ENCODE assay signal across 24 cellular contexts in the genomic region with DNA sequence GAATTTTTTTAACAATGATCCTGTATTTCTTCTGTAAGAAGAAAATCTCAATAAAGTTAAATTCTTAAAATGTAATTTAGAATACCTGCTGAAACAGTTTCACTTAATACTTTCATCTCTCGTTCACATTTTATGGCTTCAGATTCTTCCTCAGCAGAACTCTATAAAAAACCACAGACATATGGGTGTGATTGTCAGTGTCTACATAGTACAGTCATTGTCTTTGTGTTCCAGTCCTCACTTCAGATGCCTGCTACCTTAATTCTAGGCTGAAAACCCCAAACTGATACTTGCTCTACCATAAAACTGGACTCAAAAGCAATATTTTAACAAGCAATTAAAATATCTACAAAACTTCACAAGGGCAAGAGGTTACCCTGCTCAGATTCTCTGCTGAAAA.
"Had no signal": no experiment of that assay in that cellular context is flagged by ENCODE, and none has a peak within 500 bp of the region (broad histone marks: within the 10 kb centered on the region; RNA-seq: fewer than 3 reads in every experiment).

No MANE protein-coding gene starts in this region.

- H3K4me1 ChIP-seq: left ventricle myocardium inferior, right atrium auricular region, right lobe of liver, testis, thyroid gland, transverse colon, upper lobe of left lung had no signal

- H3K36me3 ChIP-seq: left ventricle myocardium inferior, ovary, right atrium auricular region, right lobe of liver, thyroid gland, transverse colon, upper lobe of left lung had no signal

- H3K27ac ChIP-seq: left ventricle myocardium inferior, ovary, right atrium auricular region, right lobe of liver, testis, thyroid gland, transverse colon, upper lobe of left lung had no signal

- ATAC-seq: mucosa of descending colon; naive thymus-derived CD4-positive, alpha-beta T cell; natural killer cell treated with Interleukin-12 subunit alpha and Interleukin-12 subunit beta and Interleukin-15 and Interleukin-18, amount 100 ng/mL, for 72 hours; right lobe of liver; stimulated activated memory B cell treated with anti-CD40 and anti-IgM and Interleukin-4, amounts not matched to agents 10 μg/mL and 1 μg/mL and 100 μg/mL, for 72 hours; stimulated activated naive CD8-positive, alpha-beta T cell treated with anti-CD3 and anti-CD28 coated beads, Interleukin-15, amount 100 ng/mL, for 72 hours had no signal

- H3K4me3 ChIP-seq: left ventricle myocardium inferior, lung, mucosa of descending colon, ovary, right atrium auricular region, right lobe of liver, smooth muscle cell, testis, thyroid gland, transverse colon, upper lobe of left lung had no signal

- H3K9me3 Mint-ChIP-seq: memory B cell; natural killer cell treated with Interleukin-12 subunit alpha and Interleukin-12 subunit beta and Interleukin-15 and Interleukin-18, amount 100 ng/mL, for 72 hours; stimulated activated memory B cell treated with anti-CD40 and anti-IgM and Interleukin-4, amounts not matched to agents 10 μg/mL and 1 μg/mL and 100 μg/mL, for 72 hours; stimulated activated naive CD8-positive, alpha-beta T cell treated with anti-CD3 and anti-CD28 coated beads, Interleukin-15, amount 100 ng/mL, for 72 hours had no signal

- H3K4me1 Mint-ChIP-seq: memory B cell; stimulated activated memory B cell treated with anti-CD40 and anti-IgM and Interleukin-4, amounts not matched to agents 10 μg/mL and 1 μg/mL and 100 μg/mL, for 72 hours; stimulated activated naive CD8-positive, alpha-beta T cell treated with anti-CD3 and anti-CD28 coated beads, Interleukin-15, amount 100 ng/mL, for 72 hours had no signal

- H3K27me3 ChIP-seq: ovary, right atrium auricular region, right lobe of liver, testis, thyroid gland, transverse colon, upper lobe of left lung had no signal

- H3K27me3 Mint-ChIP-seq: progenitor cell of endocrine pancreas; stimulated activated memory B cell treated with anti-CD40 and anti-IgM and Interleukin-4, amounts not matched to agents 10 μg/mL and 1 μg/mL and 100 μg/mL, for 72 hours; stimulated activated naive CD8-positive, alpha-beta T cell treated with anti-CD3 and anti-CD28 coated beads, Interleukin-15, amount 100 ng/mL, for 72 hours had no signal

- H3K4me3 Mint-ChIP-seq: memory B cell; naive thymus-derived CD4-positive, alpha-beta T cell; natural killer cell treated with Interleukin-12 subunit alpha and Interleukin-12 subunit beta and Interleukin-15 and Interleukin-18, amount 100 ng/mL, for 72 hours; stimulated activated memory B cell treated with anti-CD40 and anti-IgM and Interleukin-4, amounts not matched to agents 10 μg/mL and 1 μg/mL and 100 μg/mL, for 72 hours; stimulated activated naive CD8-positive, alpha-beta T cell treated with anti-CD3 and anti-CD28 coated beads, Interleukin-15, amount 100 ng/mL, for 72 hours had no signal

- DNase-seq: islet precursor cell; left ventricle myocardium inferior; midbrain; mucosa of descending colon; naive thymus-derived CD4-positive, alpha-beta T cell; ovary; right lobe of liver; stimulated activated CD4-positive, alpha-beta T cell treated with anti-CD3 and anti-CD28 coated beads, Interleukin-1b, Interleukin-23, amount 100 ng/mL, for 48 hours; stimulated activated CD4-positive, alpha-beta T cell treated with anti-CD3 and anti-CD28 coated beads, Interleukin-2, amount 100 ng/mL, for 48 hours; stimulated activated CD4-positive, alpha-beta T cell treated with anti-CD3 and anti-CD28 coated beads, Interleukin-4, amount 100 ng/mL, for 4 hours; stimulated activated CD8-positive, alpha-beta memory T cell treated with anti-CD3 and anti-CD28 coated beads, Interleukin-4, amount 100 ng/mL, for 48 hours; stimulated activated naive CD4-positive, alpha-beta T cell treated with Interleukin-2 at 50 U/mL for 16 hours; stimulated activated naive CD8-positive, alpha-beta T cell treated with anti-CD3 and anti-CD28 coated beads, Interleukin-15, amount 100 ng/mL, for 72 hours; testis; thyroid gland; transverse colon; upper lobe of left lung had no signal

- H3K9me3 ChIP-seq: left ventricle myocardium inferior, mucosa of descending colon, ovary, right atrium auricular region, right lobe of liver, testis, thyroid gland, transverse colon, upper lobe of left lung had no signal

- H3K27ac Mint-ChIP-seq: memory B cell; naive thymus-derived CD4-positive, alpha-beta T cell; natural killer cell treated with Interleukin-12 subunit alpha and Interleukin-12 subunit beta and Interleukin-15 and Interleukin-18, amount 100 ng/mL, for 72 hours; progenitor cell of endocrine pancreas; stimulated activated memory B cell treated with anti-CD40 and anti-IgM and Interleukin-4, amounts not matched to agents 10 μg/mL and 1 μg/mL and 100 μg/mL, for 72 hours; stimulated activated naive CD8-positive, alpha-beta T cell treated with anti-CD3 and anti-CD28 coated beads, Interleukin-15, amount 100 ng/mL, for 72 hours had no signal

- H3K36me3 Mint-ChIP-seq: naive thymus-derived CD4-positive, alpha-beta T cell; natural killer cell treated with Interleukin-12 subunit alpha and Interleukin-12 subunit beta and Interleukin-15 and Interleukin-18, amount 100 ng/mL, for 72 hours; stimulated activated memory B cell treated with anti-CD40 and anti-IgM and Interleukin-4, amounts not matched to agents 10 μg/mL and 1 μg/mL and 100 μg/mL, for 72 hours had no signal
